ENCODE assay signal across 27 cellular contexts in the genomic region with DNA sequence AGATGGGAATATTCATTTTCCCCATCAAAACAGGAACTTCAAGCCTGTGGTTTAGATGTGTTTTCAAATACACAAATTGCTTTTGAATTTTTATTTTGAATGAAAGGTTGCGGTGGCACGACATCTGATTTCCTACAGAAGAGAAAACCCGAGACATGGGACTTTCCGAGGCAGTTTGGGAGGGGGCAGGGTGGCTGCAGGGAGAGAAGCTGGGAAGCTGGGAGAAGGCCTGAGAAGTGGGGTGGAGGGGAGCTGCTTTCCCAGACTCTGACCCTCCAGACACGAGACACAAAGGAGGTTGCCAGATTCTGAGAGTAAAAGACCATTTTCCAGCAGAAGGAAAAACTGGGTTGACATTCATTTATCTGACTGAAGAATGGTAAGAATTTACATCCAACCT. TPM values are rescaled to one million over a fixed set of nuclear protein-coding genes. Genes with fewer than 3 reads are reported as not detected.
DNase-seq lines count a peak whose midpoint lies in the region; ATAC-seq, FAIRE-seq and TF ChIP-seq lines count a peak whose summit lies in the region.
"Had no signal": no experiment of that assay in that cellular context is flagged by ENCODE, and none has a peak within 500 bp of the region (broad histone marks: within the 10 kb centered on the region; RNA-seq: fewer than 3 reads in every experiment).

No MANE protein-coding gene starts in this region.

- H3K4me1 Mint-ChIP-seq in astrocyte (ENCODE audit: low read depth, unreplicated experiment) = peaks cover 14% of the 10 kb centered on the region
- H3K4me1 Mint-ChIP-seq in neural crest cell = no peaks in the 10 kb centered on the region
- H3K4me1 Mint-ChIP-seq: CD4-positive, alpha-beta memory T cell had no signal

- no peaks in the 10 kb centered on the region for H3K79me2 ChIP-seq in astrocyte (ENCODE audit: insufficient read depth, low read length)

- H3K9me3 Mint-ChIP-seq in astrocyte (ENCODE audit: unreplicated experiment) (peaks cover 3% of the 10 kb centered on the region), neural crest cell (peaks cover 19% of the 10 kb centered on the region)

- H3K4me3 ChIP-seq in astrocyte (ENCODE audit: insufficient read depth, low read depth, low read length) (no peak overlapping the region), colonic mucosa (no peak overlapping the region)
- H3K4me3 ChIP-seq: A549; BLaER1 treated with 17β-estradiol and CSF1 and Interleukin-3, amounts not matched to agents 10 nM and 100 nM; SK-N-MC had no signal

- H3K4me1 ChIP-seq in astrocyte (ENCODE audit: insufficient read depth, low read length) (no peaks in the 10 kb centered on the region), colonic mucosa (no peaks in the 10 kb centered on the region)
- H3K4me1 ChIP-seq: A549 had no signal

- no peak overlapping the region for H2AFZ ChIP-seq in astrocyte (ENCODE audit: low read depth, low read length)

- H3K27me3 Mint-ChIP-seq in astrocyte (ENCODE audit: low read depth, unreplicated experiment) (no peaks in the 10 kb centered on the region), neural crest cell (ENCODE audit: low read depth) (no peaks in the 10 kb centered on the region)

- no peak overlapping the region for H3K4me2 ChIP-seq in astrocyte (ENCODE audit: low read length)
- H3K4me2 ChIP-seq: A549 had no signal

- DNase-seq in astrocyte (ENCODE audit: low read depth) (no peak), left kidney (ENCODE audit: low read depth, low spot score) (peak; percentile 28), neural crest cell (ENCODE audit: low read depth, low spot score) (no peak), HK-2 (ENCODE audit: unreplicated experiment) (no peak), colonic mucosa (no peak), hippocampal formation (lab: John Stamatoyannopoulos, UW) (no peak), NCI-H1436 (lab: John Stamatoyannopoulos, UW) (no peak)
- DNase-seq: AML-193; CD4-positive, alpha-beta memory T cell; COR-L47; DMS53; Karpas-422; NCI-H1092; NCI-H1417 treated with DMSO at 0.1 percent for 48 hours; NCI-H187 treated with DMSO at 0.1 percent for 48 hours; NCI-H526 treated with DMSO at 0.1 percent for 48 hours; SHP77 treated with DMSO at 0.1 percent for 48 hours had no signal

- ATAC-seq in GM19025 (IDR thresholded peaks at IDR 0.05; ENCODE audit: low read depth, unreplicated experiment) = peak; percentile 11
- ATAC-seq: A549 had no signal

- H3K27me3 ChIP-seq in astrocyte (ENCODE audit: insufficient read depth, low read length) = no peaks in the 10 kb centered on the region
- H3K27me3 ChIP-seq in colonic mucosa = no peaks in the 10 kb centered on the region
- H3K27me3 ChIP-seq: BLaER1 treated with 17β-estradiol and CSF1 and Interleukin-3, amounts not matched to agents 10 nM and 100 nM had no signal

- H3K36me3 Mint-ChIP-seq in astrocyte (ENCODE audit: low read depth, unreplicated experiment) (peaks cover 4% of the 10 kb centered on the region), neural crest cell (ENCODE audit: low read depth) (peaks cover 9% of the 10 kb centered on the region)

- TF ChIP-seq CTCF in astrocyte (IDR thresholded peaks at IDR 0.05; ENCODE audit: insufficient read depth, low read depth, low read length) (no peak), neural crest cell (conservative IDR thresholded peaks at IDR 0.05) (no peak), colonic mucosa (IDR thresholded peaks at IDR 0.05) (no peak)

- H3K27ac ChIP-seq in astrocyte (ENCODE audit: low read depth, low read length) (no peak overlapping the region), colonic mucosa (no peak overlapping the region)
- H3K27ac ChIP-seq: A549; BLaER1 treated with 17β-estradiol and CSF1 and Interleukin-3, amounts not matched to agents 10 nM and 100 nM; HL-60; RWPE1; SK-N-MC had no signal

- H4K20me1 ChIP-seq in astrocyte (ENCODE audit: insufficient read depth, low read length) = no peaks in the 10 kb centered on the region
- H4K20me1 ChIP-seq: BLaER1 treated with 17β-estradiol and CSF1 and Interleukin-3, amounts not matched to agents 10 nM and 100 nM had no signal

- FAIRE-seq in astrocyte (lab: Jason Lieb, UNC) = no peak
- FAIRE-seq: A549, G401.6, GM12891, H54 had no signal

- H3K27ac Mint-ChIP-seq in astrocyte (ENCODE audit: unreplicated experiment) (peak overlapping the region; percentile 27), neural crest cell (ENCODE audit: unreplicated experiment) (peak overlapping the region; percentile 47)
- H3K27ac Mint-ChIP-seq: CD4-positive, alpha-beta memory T cell had no signal

- intact Hi-C loops in colonic mucosa (cut with DNase I) = no loop called here

- H3K9ac ChIP-seq in astrocyte (ENCODE audit: low read length) (no peak overlapping the region), colonic mucosa (ENCODE audit: low read depth in 2 of 2, low read length in 2 of 2) (no peak overlapping the region)
- H3K9ac ChIP-seq: BLaER1 treated with 17β-estradiol and CSF1 and Interleukin-3, amounts not matched to agents 10 nM and 100 nM had no signal

- H3K36me3 ChIP-seq in astrocyte (ENCODE audit: insufficient read depth, low read length) (no peaks in the 10 kb centered on the region), colonic mucosa (no peaks in the 10 kb centered on the region)
- H3K36me3 ChIP-seq: BLaER1 treated with 17β-estradiol and CSF1 and Interleukin-3, amounts not matched to agents 10 nM and 100 nM had no signal

- no peaks in the 10 kb centered on the region for H3K9me3 ChIP-seq in astrocyte (ENCODE audit: insufficient read depth, low read depth, low read length)
- no peaks in the 10 kb centered on the region for H3K9me3 ChIP-seq in colonic mucosa

- no peak overlapping the region for H3K4me3 Mint-ChIP-seq in astrocyte (ENCODE audit: unreplicated experiment)
- no peak overlapping the region for H3K4me3 Mint-ChIP-seq in neural crest cell
- H3K4me3 Mint-ChIP-seq: CD4-positive, alpha-beta memory T cell had no signal

RNA-seq across cellular contexts. Expression of a gene that starts 19.6 kb away (rescaled TPM):
- total RNA-seq in astrocyte = 0.31 TPM in 1 of 2 replicates, not detected in the other
- total RNA-seq in neural crest cell = 2.0 TPM in 2 replicates
- total RNA-seq in colonic mucosa = 100 to 1,000 TPM; 130 to 170 TPM

RNA-seq across cellular contexts. Expression of a gene that starts 20.0 kb away (rescaled TPM):
- total RNA-seq in astrocyte (0.26 and 0.32 TPM in 2 replicates), neural crest cell (2.2 and 3.1 TPM in 2 replicates), colonic mucosa (100 to 1,000 TPM; 154 to 256 TPM)
- total RNA-seq: NCI-H460 had no signal

RNA-seq across cellular contexts. Expression of a gene that starts 32.2 kb away (rescaled TPM):
- total RNA-seq in astrocyte (not detected in 2 replicates), neural crest cell (not detected in 2 replicates), colonic mucosa (100 to 1,000 TPM; 308 to 353 TPM)
- total RNA-seq: CD4-positive, alpha-beta memory T cell; NCI-H460 had no signal

Comparison
In these comparisons a context has a peak if more than half of its experiments do, and no peak if none do; other contexts are left out.
1. RNA of a gene that starts 19.6 kb away (total RNA-seq): 130 to 170 TPM in colonic mucosa; 2.0 TPM in neural crest cell and 0.31 TPM in astrocyte; every median in the first group is over 10 times any median in the second.
2. RNA of a gene that starts 20.0 kb away (total RNA-seq): 154 to 256 TPM in colonic mucosa; 2.2 to 3.1 TPM in neural crest cell and 0.26 to 0.32 TPM in astrocyte; every median in the first group is over 10 times any median in the second.
3. RNA of a gene that starts 32.2 kb away (total RNA-seq): 308 to 353 TPM in colonic mucosa; not detected in astrocyte and not detected in neural crest cell; every median in the first group is over 100 times any median in the second.